In genomic region chr15:100972975-100973350, GRCh38 we compare ENCODE assay signal across 12 cellular contexts. TPM values are rescaled to one million over a fixed set of nuclear protein-coding genes. Genes with fewer than 3 reads are reported as not detected.
DNase-seq lines count a peak whose midpoint lies in the region; ATAC-seq and TF ChIP-seq lines count a peak whose summit lies in the region.
"Had no signal": no experiment of that assay in that cellular context is flagged by ENCODE, and none has a peak within 500 bp of the region (broad histone marks: within the 10 kb centered on the region; RNA-seq: fewer than 3 reads in every experiment).

No MANE protein-coding gene starts in this region.

- H2AFZ ChIP-seq in mammary epithelial cell (ENCODE audit: low read depth, low read length), result no peak overlapping the region

- H3K4me3 ChIP-seq in breast epithelium (peak overlapping the region in 2 of 3 donors; percentile 37 to 63), mammary epithelial cell (replicated peaks in 1 of 3; ENCODE audit: insufficient read depth in 1 of 3, low read depth in 2 of 3, low read length in 3 of 3) (no peak overlapping the region), esophagus squamous epithelium (peak overlapping the region; percentile 18 to 57 (median 36)), mucosa of descending colon (no peak overlapping the region), thyroid gland (replicated peaks in 1 of 3) (peak overlapping the region in 2 of 3 donors; percentile 10 to 26)
- H3K4me3 ChIP-seq: A549 had no signal

- no TSS peak for BruUV-seq in mammary epithelial cell (replicated peaks; lab: Mats Ljungman, UMichigan)

- TF ChIP-seq CTCF in breast epithelium (IDR thresholded peaks at IDR 0.05) (no peak), mammary epithelial cell (conservative IDR thresholded peaks at IDR 0.05 in 1 of 2, IDR thresholded peaks at IDR 0.05 in 1 of 2; ENCODE audit: extremely low read depth in 1 of 2, insufficient read depth in 1 of 2, low read depth in 1 of 2, low read length in 2 of 2) (no peak), esophagus squamous epithelium (IDR thresholded peaks at IDR 0.05) (no peak), mucosa of descending colon (IDR thresholded peaks at IDR 0.05) (no peak), thyroid gland (IDR thresholded peaks at IDR 0.05) (no peak)

- no peaks in the 10 kb centered on the region for H4K20me1 ChIP-seq in mammary epithelial cell (ENCODE audit: insufficient read depth, low read length)

- intact Hi-C loops in breast epithelium (cut with DNase I; ENCODE audit: low total_unique reads) (loop anchor here (10.0 kb wide), 1 partner anchor 668 kb away; no protein-coding TSS in a partner anchor), mammary epithelial cell (cut with micrococcal nuclease) (no loop called here), esophagus squamous epithelium (cut with DNase I) (no loop called here), mucosa of descending colon (cut with DNase I, micrococcal nuclease) (no loop called here), thyroid gland (cut with DNase I) (no loop called here)

- H3K4me1 ChIP-seq in breast epithelium, result no peaks in the 10 kb centered on the region
- no peaks in the 10 kb centered on the region for H3K4me1 ChIP-seq in mammary epithelial cell (ENCODE audit: insufficient read depth, low read length)
- peaks cover 5 to 12% (median 9%) of the 10 kb centered on the region in 3 donors for H3K4me1 ChIP-seq in esophagus squamous epithelium
- H3K4me1 ChIP-seq in mucosa of descending colon (ENCODE audit: low read depth), result no peaks in the 10 kb centered on the region
- peaks cover 7 to 10% of the 10 kb centered on the region in 2 donors for H3K4me1 ChIP-seq in thyroid gland
- H3K4me1 ChIP-seq: A549 had no signal

- DNase-seq in breast epithelium (ENCODE audit: low spot score in 2 of 2), result no peak
- no peak for DNase-seq in mammary epithelial cell
- no peak for DNase-seq in esophagus squamous epithelium (lab: John Stamatoyannopoulos, UW)
- no peak for DNase-seq in mucosa of descending colon
- DNase-seq in thyroid gland, result no peak
- DNase-seq in NCI-H82 (lab: John Stamatoyannopoulos, UW), result no peak
- DNase-seq: activated T-cell treated with anti-CD3 and anti-CD28 coated beads, Interleukin-2, amount 50 U/mL, for 48 hours; foreskin fibroblast; stimulated activated naive CD4-positive, alpha-beta T cell treated with Interleukin-2 at 50 U/mL for 16 hours had no signal

- in situ Hi-C loops in mammary epithelial cell (cut with MboI; ENCODE audit: low sequenced_read_pairs in 2 of 2), result no loop called here

- CTCF ChIA-PET in mammary epithelial cell (lab: Charles Lee; ENCODE audit: low non-redundant PET), result interaction anchor here (0.9 kb wide), 1 partner anchor 100 kb away, joined by 23 read pairs; no protein-coding TSS in a partner anchor

- H3K4me2 ChIP-seq in mammary epithelial cell (ENCODE audit: insufficient read depth, low read depth, low read length), result no peak overlapping the region
- H3K4me2 ChIP-seq: A549 had no signal

- dilution Hi-C loops in mammary epithelial cell (cut with HindIII; ENCODE audit: low sequenced_read_pairs), result no loop called here

- peak; percentile 30 for ATAC-seq in mucosa of descending colon
- ATAC-seq in GM21515 (IDR thresholded peaks at IDR 0.05; ENCODE audit: unreplicated experiment), result no peak
- ATAC-seq in GM21526 (IDR thresholded peaks at IDR 0.05; ENCODE audit: low FRiP score, unreplicated experiment), result no peak
- ATAC-seq: A549 had no signal

- TF ChIP-seq POLR2A in breast epithelium (IDR thresholded peaks at IDR 0.05), result no peak
- TF ChIP-seq POLR2A in esophagus squamous epithelium (IDR thresholded peaks at IDR 0.05), result no peak
- TF ChIP-seq POLR2A in thyroid gland (IDR thresholded peaks at IDR 0.05), result no peak

- H3K9ac ChIP-seq in mammary epithelial cell (ENCODE audit: insufficient read depth, low read length), result no peak overlapping the region

- WGBS in mammary epithelial cell (ENCODE audit: low coverage, missing lambda C conversion rate), result 89% methylated on average over 15 of the region's 36 CpGs
- 92% methylated on average over 2 of the region's 36 CpGs; no CpG with 5 or more reads in 1 of the 2 donors for WGBS in esophagus squamous epithelium, 2 donors
- WGBS in thyroid gland, 2 donors, result 42 to 72% methylated on average over 6 to 17 of the region's 36 CpGs

- peaks cover 0 to 7% of the 10 kb centered on the region in 2 donors for H3K27me3 ChIP-seq in breast epithelium
- H3K27me3 ChIP-seq in mammary epithelial cell (ENCODE audit: insufficient read depth, low read length), result no peaks in the 10 kb centered on the region
- peaks cover 0 to 40% (median 0%) of the 10 kb centered on the region in 4 donors for H3K27me3 ChIP-seq in esophagus squamous epithelium
- H3K27me3 ChIP-seq in thyroid gland, result peaks cover 3% of the 10 kb centered on the region

- no peaks in the 10 kb centered on the region for H3K9me3 ChIP-seq in breast epithelium
- H3K9me3 ChIP-seq in mammary epithelial cell (replicated peaks; ENCODE audit: insufficient read depth, low read length), result no peaks in the 10 kb centered on the region
- H3K9me3 ChIP-seq in esophagus squamous epithelium, result no peaks in the 10 kb centered on the region
- H3K9me3 ChIP-seq in mucosa of descending colon, result no peaks in the 10 kb centered on the region
- H3K9me3 ChIP-seq in thyroid gland, result no peaks in the 10 kb centered on the region
- H3K9me3 ChIP-seq: A549 had no signal

- no peaks in the 10 kb centered on the region for H3K79me2 ChIP-seq in mammary epithelial cell (ENCODE audit: insufficient read depth, low read length)

- H3K27ac ChIP-seq in breast epithelium (no peak overlapping the region), mammary epithelial cell (ENCODE audit: insufficient read depth, low read depth, low read length) (no peak overlapping the region), esophagus squamous epithelium (no peak overlapping the region), thyroid gland (no peak overlapping the region)
- H3K27ac ChIP-seq: A549 had no signal

- H3K36me3 ChIP-seq in breast epithelium (no peaks in the 10 kb centered on the region), mammary epithelial cell (ENCODE audit: insufficient read depth, low read length) (no peaks in the 10 kb centered on the region), esophagus squamous epithelium (peaks cover 0 to 4% (median 0%) of the 10 kb centered on the region in 3 donors), mucosa of descending colon (ENCODE audit: low read depth) (no peaks in the 10 kb centered on the region), thyroid gland (no peaks in the 10 kb centered on the region)

RNA-seq across cellular contexts. Expression of gene LRRK1, which starts 53.8 kb away (rescaled TPM):
- total RNA-seq in breast epithelium, result 10 to 100 TPM; 10.1 to 18.7 (median 14.4) TPM
- total RNA-seq in mammary epithelial cell, result 10 to 100 TPM; 11.8 to 24.0 TPM
- 7.7 TPM for polyA plus RNA-seq in mammary epithelial cell
- 16.7 TPM for polyA minus RNA-seq in mammary epithelial cell
- total RNA-seq in esophagus squamous epithelium, result 10 to 100 TPM in 2 of 4 donors, 1 to 10 TPM in 2; 5.7 to 12.0 (median 10.0) TPM
- 10 to 100 TPM; 43.7 to 60.1 (median 50.6) TPM for total RNA-seq in mucosa of descending colon
- total RNA-seq in thyroid gland, result 10 to 100 TPM in 1 of 4 donors, 1 to 10 TPM in 3; 7.1 to 29.3 (median 8.5) TPM

Comparison
In these comparisons a context has a peak if more than half of its experiments do, and no peak if none do; other contexts are left out.
1. H3K4me3 ChIP-seq: peak in breast epithelium (2 of 3), esophagus squamous epithelium (4 of 4) and thyroid gland (2 of 3); none in mammary epithelial cell (0 of 3) and mucosa of descending colon (single experiment).